In the genomic region with DNA sequence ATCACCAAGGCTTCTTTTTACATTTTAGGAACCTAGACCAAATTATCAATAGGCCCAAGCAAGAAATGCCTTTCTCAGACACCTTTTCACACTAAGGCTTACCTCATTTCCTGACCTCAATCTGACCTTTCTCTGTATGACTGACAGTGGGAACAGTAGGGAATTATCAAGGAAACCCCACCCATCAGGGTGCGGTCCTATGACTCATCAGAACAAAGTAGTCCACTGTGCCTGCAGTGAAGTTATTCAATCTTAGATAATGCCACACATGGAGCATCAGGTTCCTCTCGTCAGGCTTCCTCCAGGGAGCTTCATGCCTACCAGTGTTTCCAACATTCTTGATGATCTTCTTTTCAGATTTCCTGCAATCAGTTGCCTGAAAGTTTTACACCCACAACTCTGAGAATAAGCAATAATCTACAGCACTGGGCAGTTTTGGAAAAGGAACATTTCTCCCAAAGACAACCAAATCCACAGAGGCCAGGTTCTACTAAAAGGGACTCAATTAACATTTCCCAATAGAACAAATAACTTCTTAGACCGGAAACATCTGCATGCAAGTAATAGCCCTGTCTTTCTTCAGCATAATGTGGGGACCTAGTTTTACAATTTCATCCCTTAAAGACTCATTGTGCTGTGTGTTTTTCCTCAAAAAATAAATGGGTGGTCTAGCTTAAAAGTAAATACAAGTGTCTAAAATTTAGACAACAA, we compare ENCODE assay signal across 9 cellular contexts. TPM values are rescaled to one million over a fixed set of nuclear protein-coding genes. Genes with fewer than 3 reads are reported as not detected.
DNase-seq lines count a peak whose midpoint lies in the region; ATAC-seq, FAIRE-seq and TF ChIP-seq lines count a peak whose summit lies in the region.
"Had no signal": no experiment of that assay in that cellular context is flagged by ENCODE, and none has a peak within 500 bp of the region (broad histone marks: within the 10 kb centered on the region; RNA-seq: fewer than 3 reads in every experiment).

No MANE protein-coding gene starts in this region.

- no peaks in the 10 kb centered on the region for H3K9me3 ChIP-seq in left lung

- H3K27me3 ChIP-seq in left lung (no peaks in the 10 kb centered on the region), GM23338 (ENCODE audit: insufficient read depth) (no peaks in the 10 kb centered on the region)

- no peaks in the 10 kb centered on the region for H3K9me3 Mint-ChIP-seq in T-helper 2 cell treated with Interferon-gamma antibody and Interleukin-4, amounts not matched to agents 5 μg/mL and 100 μg/mL, for 36 hours
- no peaks in the 10 kb centered on the region for H3K9me3 Mint-ChIP-seq in mesothelial cell of epicardium
- H3K9me3 Mint-ChIP-seq in GM23338 = peaks cover 5% of the 10 kb centered on the region; the same call in 1 of the 3 replicates

- peak; percentile 16 for DNase-seq in COLO668 (lab: John Stamatoyannopoulos, UW; ENCODE audit: unreplicated experiment)
- DNase-seq in GM19239 (ENCODE audit: insufficient read length, low spot score) = no peak
- no peak for DNase-seq in T-helper 2 cell treated with Interferon-gamma antibody and Interleukin-4, amounts not matched to agents 5 μg/mL and 100 μg/mL, for 36 hours (ENCODE audit: low spot score)
- DNase-seq in left lung = no peak
- no peak for DNase-seq in cerebellar cortex (ENCODE audit: low spot score)
- DNase-seq in mesothelial cell of epicardium (ENCODE audit: low spot score in 2 of 2, unreplicated experiment in 2 of 2) = no peak
- DNase-seq in GM23338 (ENCODE audit: low spot score) = no peak

- intact Hi-C loops in left lung (cut with DNase I) = no loop called here

- peak overlapping the region; percentile 12 for H3K4me3 Mint-ChIP-seq in T-helper 2 cell treated with Interferon-gamma antibody and Interleukin-4, amounts not matched to agents 5 μg/mL and 100 μg/mL, for 36 hours
- H3K4me3 Mint-ChIP-seq in mesothelial cell of epicardium = no peak overlapping the region
- H3K4me3 Mint-ChIP-seq in GM23338 = no peak overlapping the region

- H3K36me3 ChIP-seq in left lung = no peaks in the 10 kb centered on the region
- H3K36me3 ChIP-seq in GM23338 (ENCODE audit: insufficient read depth) = no peaks in the 10 kb centered on the region

- H3K27me3 Mint-ChIP-seq in T-helper 2 cell treated with Interferon-gamma antibody and Interleukin-4, amounts not matched to agents 5 μg/mL and 100 μg/mL, for 36 hours (ENCODE audit: low read depth) = no peaks in the 10 kb centered on the region
- H3K27me3 Mint-ChIP-seq in mesothelial cell of epicardium (ENCODE audit: low read depth) (no peaks in the 10 kb centered on the region), GM23338 (ENCODE audit: insufficient read depth, low read depth, poor library complexity) (no peaks in the 10 kb centered on the region)

- H3K9me2 ChIP-seq in GM23338 (ENCODE audit: insufficient read depth) = no peaks in the 10 kb centered on the region

- H3K27ac ChIP-seq in left lung (peak overlapping the region in 1 of 2 donors; percentile 42), GM23338 (ENCODE audit: low read depth) (no peak overlapping the region)
- H3K27ac ChIP-seq: HL-60 had no signal

- peak; percentile 93 for ATAC-seq in HG03103 (IDR thresholded peaks at IDR 0.05; ENCODE audit: low read depth, unreplicated experiment)
- ATAC-seq in left lung = peak; percentile 46
- no peak for ATAC-seq in GM23338

- H2AFZ ChIP-seq in GM23338 = no peak overlapping the region

- no peaks in the 10 kb centered on the region for H4K20me1 ChIP-seq in GM23338 (replicated peaks; ENCODE audit: insufficient read depth)

- H3K27ac Mint-ChIP-seq in T-helper 2 cell treated with Interferon-gamma antibody and Interleukin-4, amounts not matched to agents 5 μg/mL and 100 μg/mL, for 36 hours = no peak overlapping the region
- H3K27ac Mint-ChIP-seq in mesothelial cell of epicardium (no peak overlapping the region), GM23338 (no peak overlapping the region)

- FAIRE-seq in GM19239 (lab: Jason Lieb, UNC) = peak; percentile 91

- no peak overlapping the region for H3K4me3 ChIP-seq in left lung
- no peak overlapping the region for H3K4me3 ChIP-seq in GM23338

- H3F3A ChIP-seq in GM23338 (replicated peaks; ENCODE audit: low read depth) = no peaks in the 10 kb centered on the region

- H3K36me3 Mint-ChIP-seq in T-helper 2 cell treated with Interferon-gamma antibody and Interleukin-4, amounts not matched to agents 5 μg/mL and 100 μg/mL, for 36 hours (ENCODE audit: low read depth) = no peaks in the 10 kb centered on the region
- H3K36me3 Mint-ChIP-seq in mesothelial cell of epicardium = no peaks in the 10 kb centered on the region
- no peaks in the 10 kb centered on the region for H3K36me3 Mint-ChIP-seq in GM23338 (ENCODE audit: low read depth)

- TF ChIP-seq CTCF in left lung (IDR thresholded peaks at IDR 0.05) (no peak), mesothelial cell of epicardium (IDR thresholded peaks at IDR 0.05; ENCODE audit: unreplicated experiment) (no peak), GM23338 (conservative IDR thresholded peaks at IDR 0.05; ENCODE audit: low read depth in 2 of 2) (no peak)

- no peaks in the 10 kb centered on the region for H3K4me1 ChIP-seq in left lung
- H3K4me1 ChIP-seq in GM23338 (ENCODE audit: insufficient read depth) = peaks cover 12% of the 10 kb centered on the region

- peaks cover 8% of the 10 kb centered on the region for H3K4me1 Mint-ChIP-seq in T-helper 2 cell treated with Interferon-gamma antibody and Interleukin-4, amounts not matched to agents 5 μg/mL and 100 μg/mL, for 36 hours (ENCODE audit: low read depth)
- H3K4me1 Mint-ChIP-seq in mesothelial cell of epicardium = peaks cover 14% of the 10 kb centered on the region
- H3K4me1 Mint-ChIP-seq in GM23338 = peaks cover 14% of the 10 kb centered on the region

- no peak overlapping the region for H3K4me2 ChIP-seq in GM23338

- H3K79me2 ChIP-seq in GM23338 (replicated peaks; ENCODE audit: insufficient read depth) = no peaks in the 10 kb centered on the region

TF ChIP-seq in GM23338, 12 proteins besides CTCF, POLR2A, EP300 and RAD21 (continues in another document):
- TF ChIP-seq, protein P1, sequence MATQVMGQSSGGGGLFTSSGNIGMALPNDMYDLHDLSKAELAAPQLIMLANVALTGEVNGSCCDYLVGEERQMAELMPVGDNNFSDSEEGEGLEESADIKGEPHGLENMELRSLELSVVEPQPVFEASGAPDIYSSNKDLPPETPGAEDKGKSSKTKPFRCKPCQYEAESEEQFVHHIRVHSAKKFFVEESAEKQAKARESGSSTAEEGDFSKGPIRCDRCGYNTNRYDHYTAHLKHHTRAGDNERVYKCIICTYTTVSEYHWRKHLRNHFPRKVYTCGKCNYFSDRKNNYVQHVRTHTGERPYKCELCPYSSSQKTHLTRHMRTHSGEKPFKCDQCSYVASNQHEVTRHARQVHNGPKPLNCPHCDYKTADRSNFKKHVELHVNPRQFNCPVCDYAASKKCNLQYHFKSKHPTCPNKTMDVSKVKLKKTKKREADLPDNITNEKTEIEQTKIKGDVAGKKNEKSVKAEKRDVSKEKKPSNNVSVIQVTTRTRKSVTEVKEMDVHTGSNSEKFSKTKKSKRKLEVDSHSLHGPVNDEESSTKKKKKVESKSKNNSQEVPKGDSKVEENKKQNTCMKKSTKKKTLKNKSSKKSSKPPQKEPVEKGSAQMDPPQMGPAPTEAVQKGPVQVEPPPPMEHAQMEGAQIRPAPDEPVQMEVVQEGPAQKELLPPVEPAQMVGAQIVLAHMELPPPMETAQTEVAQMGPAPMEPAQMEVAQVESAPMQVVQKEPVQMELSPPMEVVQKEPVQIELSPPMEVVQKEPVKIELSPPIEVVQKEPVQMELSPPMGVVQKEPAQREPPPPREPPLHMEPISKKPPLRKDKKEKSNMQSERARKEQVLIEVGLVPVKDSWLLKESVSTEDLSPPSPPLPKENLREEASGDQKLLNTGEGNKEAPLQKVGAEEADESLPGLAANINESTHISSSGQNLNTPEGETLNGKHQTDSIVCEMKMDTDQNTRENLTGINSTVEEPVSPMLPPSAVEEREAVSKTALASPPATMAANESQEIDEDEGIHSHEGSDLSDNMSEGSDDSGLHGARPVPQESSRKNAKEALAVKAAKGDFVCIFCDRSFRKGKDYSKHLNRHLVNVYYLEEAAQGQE (IDR thresholded peaks at IDR 0.05; ENCODE audit: unreplicated experiment) = no peak
- TF ChIP-seq ZNF331 (CRISPR knock-in tag; IDR thresholded peaks at IDR 0.05; ENCODE audit: low read depth) = no peak
- TF ChIP-seq NANOG (IDR thresholded peaks at IDR 0.05; ENCODE audit: borderline replicate concordance) = no peak
- TF ChIP-seq ZNF114 (CRISPR knock-in tag; IDR thresholded peaks at IDR 0.05) = no peak
- no peak for TF ChIP-seq EZH2 (IDR thresholded peaks at IDR 0.05; ENCODE audit: low read depth, unreplicated experiment)
- TF ChIP-seq CREB1 (CRISPR knock-in tag; IDR thresholded peaks at IDR 0.05; ENCODE audit: low read depth) = no peak

RNA-seq across cellular contexts. Expression of a gene that starts 35.9 kb away (rescaled TPM):
- total RNA-seq in left lung (10 to 100 TPM; 17.2 to 39.0 TPM), mesothelial cell of epicardium (36.9 to 39.5 TPM (median 38.3 TPM) in 3 replicates)
- total RNA-seq in GM23338 (2014; rRNA removed; shearing (Covaris generic)) = 6.5 and 7.8 TPM in 2 replicates
- polyA plus RNA-seq in GM23338 (2016; fragmentation: Nextera tagmentation; extraction: Ambion mirVana) = 0.57 and 0.83 TPM in 2 replicates
